Comparison of ENCODE assay signal across 16 cellular contexts in genomic region chr2:46311651-46312223, GRCh38. TPM values are rescaled to one million over a fixed set of nuclear protein-coding genes. Genes with fewer than 3 reads are reported as not detected.
A peak's percentile ranks its signal among the peaks of the same experiment; 100 is the strongest.
DNase-seq lines count a peak whose midpoint lies in the region; ATAC-seq and TF ChIP-seq lines count a peak whose summit lies in the region.
"Had no signal": no experiment of that assay in that cellular context is flagged by ENCODE, and none has a peak within 500 bp of the region (broad histone marks: within the 10 kb centered on the region; RNA-seq: fewer than 3 reads in every experiment).

No MANE protein-coding gene starts in this region.

- DNase-seq in heart left ventricle (no peak), left cardiac atrium (no peak), fibroblast of mammary gland (ENCODE audit: low read depth) (peak; percentile 67), prostate gland (ENCODE audit: low spot score) (no peak), uterus (no peak), colonic mucosa (no peak), H7 (no peak)
- DNase-seq: activated CD8-positive, alpha-beta memory T cell treated with anti-CD3 and anti-CD28 coated beads, Interleukin-2, amount 50 U/mL, for 4 hours; activated naive CD4-positive, alpha-beta T cell treated with anti-CD3 and anti-CD28 coated beads, Interleukin-2, amount 10 ng/mL, durations not matched to agents 7 days and 5 days; mesendoderm; NCI-H187; NCI-H524; spleen; T-helper 17 cell had no signal

- intact Hi-C loops in heart left ventricle (cut with DNase I): no loop called here
- intact Hi-C loops in left cardiac atrium (cut with DNase I): no loop called here
- intact Hi-C loops in prostate gland (cut with DNase I): no loop called here
- intact Hi-C loops in uterus (cut with DNase I; ENCODE audit: low total_unique reads): no loop called here
- intact Hi-C loops in colonic mucosa (cut with DNase I): no loop called here

- TF ChIP-seq CTCF in heart left ventricle (IDR thresholded peaks at IDR 0.05) (no peak), fibroblast of mammary gland (conservative IDR thresholded peaks at IDR 0.05; ENCODE audit: control insufficient read depth, insufficient read depth, low read depth, low read length) (no peak), prostate gland (IDR thresholded peaks at IDR 0.05) (no peak), uterus (IDR thresholded peaks at IDR 0.05) (no peak), colonic mucosa (IDR thresholded peaks at IDR 0.05) (no peak)

- ATAC-seq in heart left ventricle: no peak
- ATAC-seq in left cardiac atrium: no peak
- no peak for ATAC-seq in HG02885 (IDR thresholded peaks at IDR 0.05; ENCODE audit: poor library complexity, unreplicated experiment)
- ATAC-seq: T-helper 17 cell had no signal

- H3K4me1 ChIP-seq in heart left ventricle (peaks cover 45 to 100% (median 97%) of the 10 kb centered on the region in 12 donors), prostate gland (replicated peaks) (peaks cover 27% of the 10 kb centered on the region), uterus (peaks cover 18 to 23% of the 10 kb centered on the region in 2 donors), colonic mucosa (peaks cover 38% of the 10 kb centered on the region)

- H3K36me3 ChIP-seq in heart left ventricle: peaks cover 0 to 6% (median 0%) of the 10 kb centered on the region in 9 donors
- H3K36me3 ChIP-seq in prostate gland: no peaks in the 10 kb centered on the region
- H3K36me3 ChIP-seq in uterus: no peaks in the 10 kb centered on the region
- H3K36me3 ChIP-seq in colonic mucosa: no peaks in the 10 kb centered on the region
- H3K36me3 ChIP-seq in H7 (replicated peaks; ENCODE audit: control insufficient read depth, insufficient read depth, low read length): no peaks in the 10 kb centered on the region
- H3K36me3 ChIP-seq: spleen, suprapubic skin had no signal

- WGBS in heart left ventricle, 4 donors: 27 to 36% (median 34%) methylated on average over 6 of the region's 6 CpGs
- 66% methylated on average over 6 of the region's 6 CpGs for WGBS in prostate gland

- H3K9ac ChIP-seq in colonic mucosa (ENCODE audit: low read depth in 2 of 2, low read length in 2 of 2): no peak overlapping the region

- no peaks in the 10 kb centered on the region for H3K9me3 ChIP-seq in heart left ventricle
- H3K9me3 ChIP-seq in prostate gland: no peaks in the 10 kb centered on the region
- H3K9me3 ChIP-seq in uterus: no peaks in the 10 kb centered on the region
- no peaks in the 10 kb centered on the region for H3K9me3 ChIP-seq in colonic mucosa
- H3K9me3 ChIP-seq: spleen, suprapubic skin had no signal

- H3K27me3 ChIP-seq in heart left ventricle (no peaks in the 10 kb centered on the region), prostate gland (replicated peaks; ENCODE audit: insufficient read depth) (no peaks in the 10 kb centered on the region), uterus (no peaks in the 10 kb centered on the region), colonic mucosa (no peaks in the 10 kb centered on the region), H7 (ENCODE audit: control insufficient read depth, insufficient read depth, low read length) (no peaks in the 10 kb centered on the region)
- H3K27me3 ChIP-seq: suprapubic skin had no signal

- H3K27ac ChIP-seq in heart left ventricle: peak overlapping the region; percentile 42 to 96 (median 78)
- H3K27ac ChIP-seq in prostate gland: peak overlapping the region; percentile 45 to 66
- peak overlapping the region; percentile 89 to 93 for H3K27ac ChIP-seq in uterus
- H3K27ac ChIP-seq in colonic mucosa: no peak overlapping the region
- H3K27ac ChIP-seq: suprapubic skin had no signal

- no peak overlapping the region for H3K4me3 ChIP-seq in heart left ventricle
- no peak overlapping the region for H3K4me3 ChIP-seq in fibroblast of mammary gland (ENCODE audit: control insufficient read depth, low read depth, low read length)
- no peak overlapping the region for H3K4me3 ChIP-seq in prostate gland
- no peak overlapping the region for H3K4me3 ChIP-seq in uterus
- no peak overlapping the region for H3K4me3 ChIP-seq in colonic mucosa
- no peak overlapping the region for H3K4me3 ChIP-seq in H7 (ENCODE audit: insufficient read depth, low read depth, low read length)
- H3K4me3 ChIP-seq: spleen, suprapubic skin had no signal

- TF ChIP-seq POLR2A in heart left ventricle (IDR thresholded peaks at IDR 0.05) (no peak), prostate gland (IDR thresholded peaks at IDR 0.05) (no peak), uterus (IDR thresholded peaks at IDR 0.05) (no peak)

RNA-seq across cellular contexts. Expression of gene EPAS1, which starts 14.5 kb away (rescaled TPM):
- total RNA-seq in heart left ventricle: 100 to 1,000 TPM; 194 to 790 (median 216) TPM
- polyA plus RNA-seq in heart left ventricle: 100 to 1,000 TPM in 1 of 2 donors, 10 to 100 TPM in 1; 93.6 to 153 TPM
- 100 to 1,000 TPM; 262 to 377 TPM for total RNA-seq in left cardiac atrium
- 100 to 1,000 TPM; 109 to 356 TPM for total RNA-seq in prostate gland
- total RNA-seq in uterus: 100 to 1,000 TPM in 3 of 4 donors, 10 to 100 TPM in 1; 35.0 to 465 (median 202) TPM
- 100 to 1,000 TPM; 116 to 140 TPM for total RNA-seq in colonic mucosa
- 0.94 and 2.2 TPM in 2 replicates for total RNA-seq in H7 (2014; rRNA removed; shearing (Covaris generic))

Comparison
In these comparisons a context has a peak if more than half of its experiments do, and no peak if none do; other contexts are left out.
1. RNA of gene EPAS1, which starts 14.5 kb away (total RNA-seq): 262 to 377 TPM in left cardiac atrium, 109 to 356 TPM in prostate gland, 35.0 to 465 TPM in uterus, 194 to 790 TPM in heart left ventricle and 116 to 140 TPM in colonic mucosa; 0.94 to 2.2 TPM in H7; every median in the first group is over 10 times any median in the second.